ENCODE assay signal across 22 cellular contexts in genomic region chr17:3788200-3788599, GRCh38. TPM values are rescaled to one million over a fixed set of nuclear protein-coding genes. Genes with fewer than 3 reads are reported as not detected.
DNase-seq lines count a peak whose midpoint lies in the region; ATAC-seq, FAIRE-seq and TF ChIP-seq lines count a peak whose summit lies in the region.
"Had no signal": no experiment of that assay in that cellular context is flagged by ENCODE, and none has a peak within 500 bp of the region (broad histone marks: within the 10 kb centered on the region; RNA-seq: fewer than 3 reads in every experiment).

No MANE protein-coding gene starts in this region.

- no peak for TF ChIP-seq RAD21 in HepG2 (CRISPR knock-in tag; IDR thresholded peaks at IDR 0.05)

- intact Hi-C loops in HepG2 (cut with micrococcal nuclease; ENCODE audit: unreplicated experiment) (no loop called here), body of pancreas (cut with DNase I) (no loop called here), breast epithelium (cut with DNase I; ENCODE audit: low total_unique reads) (no loop called here)

- H3K27ac ChIP-seq in HepG2 (ENCODE audit: extremely low read length, insufficient read depth, low read length): peak overlapping the region; percentile 13
- no peak overlapping the region for H3K27ac ChIP-seq in body of pancreas
- no peak overlapping the region for H3K27ac ChIP-seq in breast epithelium
- H3K27ac ChIP-seq: adrenal gland, neural progenitor cell, tibial artery had no signal

- H3K4me1 ChIP-seq in HepG2 (ENCODE audit: insufficient read depth, low read length) (peaks cover 11% of the 10 kb centered on the region), body of pancreas (no peaks in the 10 kb centered on the region), breast epithelium (no peaks in the 10 kb centered on the region)
- H3K4me1 ChIP-seq: adrenal gland, neural progenitor cell, tibial artery had no signal

- POLR2A ChIA-PET in HepG2 (lab: Yijun Ruan, JAX): no interaction called here

- CTCF ChIA-PET in HepG2 (lab: Yijun Ruan, JAX; ENCODE audit: low intra/inter-chr PET ratio, low total read pairs): no interaction called here

- BruUV-seq in HepG2 (replicated peaks; lab: Mats Ljungman, UMichigan): no TSS peak

- DNase-seq in NCI-H82 (lab: John Stamatoyannopoulos, UW) (peak; percentile 38), NCI-H82 treated with DMSO at 0.1 percent for 48 hours (lab: John Stamatoyannopoulos, UW; ENCODE audit: unreplicated experiment) (no peak), GM12865 (ENCODE audit: low read depth) (peak; percentile 66), RCC 7860 (ENCODE audit: low spot score) (peak; percentile 54), HepG2 (ENCODE audit: low spot score) (no peak), body of pancreas (no peak), breast epithelium (ENCODE audit: low spot score in 2 of 2) (no peak)
- DNase-seq: activated B cell treated with CpG ODN at 0.5 μM for 24 hours; cerebellar nuclear complex; endodermal cell; foreskin fibroblast; mesendoderm; NCI-H1092 treated with DMSO at 0.1 percent for 48 hours; NCI-H446; right cardiac atrium; stimulated activated CD4-positive, alpha-beta T cell treated with anti-CD3 and anti-CD28 coated beads, Interleukin-2, amount 100 ng/mL, for 24 hours; SW 1271; tibial artery had no signal

- no peaks in the 10 kb centered on the region for H3K36me3 ChIP-seq in HepG2 (replicated peaks in 1 of 2; ENCODE audit: control insufficient read depth in 1 of 2, insufficient read depth in 2 of 2, low read length in 2 of 2)
- no peaks in the 10 kb centered on the region for H3K36me3 ChIP-seq in body of pancreas (replicated peaks in 1 of 2; ENCODE audit: insufficient read depth in 1 of 2, low read depth in 2 of 2)
- H3K36me3 ChIP-seq in breast epithelium: no peaks in the 10 kb centered on the region
- H3K36me3 ChIP-seq: adrenal gland, neural progenitor cell, tibial artery had no signal

- H3K4me2 ChIP-seq in HepG2 (ENCODE audit: low read depth, low read length): no peak overlapping the region
- H3K4me2 ChIP-seq: neural progenitor cell had no signal

- H3K4me3 ChIP-seq in GM12865 (ENCODE audit: low read depth, low read length): no peak overlapping the region
- no peak overlapping the region for H3K4me3 ChIP-seq in HepG2 (replicated peaks in 1 of 3; ENCODE audit: insufficient read depth in 1 of 3, low read depth in 2 of 3, low read length in 3 of 3)
- no peak overlapping the region for H3K4me3 ChIP-seq in body of pancreas
- no peak overlapping the region for H3K4me3 ChIP-seq in breast epithelium
- H3K4me3 ChIP-seq: adrenal gland, neural progenitor cell, tibial artery had no signal

- in situ Hi-C loops in HepG2 (cut with HindIII; ENCODE audit: extremely low pct_ligation_motif_present, low pct_unique_long_range_greater_than_20kb): no loop called here

- TF ChIP-seq CTCF in GM12865 (IDR thresholded peaks at IDR 0.05; ENCODE audit: insufficient read depth, low read depth, low read length, missing control alignments) (no peak), HepG2 (CRISPR knock-in tag; IDR thresholded peaks at IDR 0.05) (no peak), body of pancreas (IDR thresholded peaks at IDR 0.05) (no peak), breast epithelium (IDR thresholded peaks at IDR 0.05) (no peak)

- TF ChIP-seq EP300 in HepG2 (IDR thresholded peaks at IDR 0.05; ENCODE audit: low read depth in 2 of 2, low read length in 2 of 2) (no peak), HepG2 (CRISPR knock-in tag; IDR thresholded peaks at IDR 0.05; ENCODE audit: borderline replicate concordance) (no peak)

- no peaks in the 10 kb centered on the region for H3K79me2 ChIP-seq in HepG2 (ENCODE audit: insufficient read depth, low read length)

- 62% methylated on average over 2 of the region's 2 CpGs for WGBS in HepG2 (ENCODE audit: low lambda C conversion rate)
- 69 to 80% methylated on average over 2 of the region's 2 CpGs for WGBS in body of pancreas, 2 donors

- H4K20me1 ChIP-seq in HepG2 (ENCODE audit: insufficient read depth, low read length): no peaks in the 10 kb centered on the region

- H2AFZ ChIP-seq in HepG2 (ENCODE audit: low read length): no peak overlapping the region
- H2AFZ ChIP-seq: neural progenitor cell had no signal

- TF ChIP-seq POLR2A in HepG2 (IDR thresholded peaks at IDR 0.05; ENCODE audit: insufficient read depth in 1 of 2, low read depth in 2 of 2, low read length in 2 of 2): no peak
- TF ChIP-seq POLR2A in body of pancreas (IDR thresholded peaks at IDR 0.05): no peak
- no peak for TF ChIP-seq POLR2A in breast epithelium (IDR thresholded peaks at IDR 0.05)

- FAIRE-seq in RCC 7860 (lab: Jason Lieb, UNC) (no peak), HepG2 (lab: Jason Lieb, UNC) (no peak)

- ATAC-seq in HepG2: no peak
- no peak for ATAC-seq in body of pancreas
- ATAC-seq in GM19395 (IDR thresholded peaks at IDR 0.05; ENCODE audit: unreplicated experiment): no peak
- ATAC-seq: Panc1, right cardiac atrium had no signal

- H3K27me3 ChIP-seq in HepG2 (ENCODE audit: control insufficient read depth in 1 of 2, insufficient read depth in 2 of 2, low read length in 2 of 2): no peaks in the 10 kb centered on the region; a peak in 1 of 5 replicates
- H3K27me3 ChIP-seq in body of pancreas: no peaks in the 10 kb centered on the region
- no peaks in the 10 kb centered on the region for H3K27me3 ChIP-seq in breast epithelium
- H3K27me3 ChIP-seq: adrenal gland, neural progenitor cell, tibial artery had no signal

- H3K9ac ChIP-seq in HepG2 (ENCODE audit: insufficient read depth, low read depth, low read length): no peak overlapping the region
- H3K9ac ChIP-seq: neural progenitor cell had no signal

- H3K9me3 ChIP-seq in HepG2 (ENCODE audit: low read length) (no peaks in the 10 kb centered on the region), body of pancreas (no peaks in the 10 kb centered on the region), breast epithelium (no peaks in the 10 kb centered on the region)
- H3K9me3 ChIP-seq: adrenal gland, tibial artery had no signal

RNA-seq across cellular contexts. Expression of gene ITGAE, which starts 12.8 kb away (rescaled TPM):
- total RNA-seq in HepG2 (2016; rRNA removed; fragmentation: Illumina TruSeq; extraction: Trizol): 49.0 and 56.3 TPM in 2 replicates
- total RNA-seq in HepG2 (2016; cell fraction: cytosol; rRNA removed; fragmentation: Illumina TruSeq; extraction: Trizol; ENCODE audit: low read depth): 99.2 and 118 TPM in 2 replicates
- total RNA-seq in HepG2 (2016; cell fraction: insoluble cytoplasmic fraction; rRNA removed; fragmentation: Illumina TruSeq; extraction: Trizol): 54.9 and 56.5 TPM in 2 replicates
- total RNA-seq in HepG2 (2016; cell fraction: membrane; rRNA removed; fragmentation: Illumina TruSeq; extraction: Trizol): 121 and 124 TPM in 2 replicates
- 18.5 and 22.4 TPM in 2 replicates for total RNA-seq in HepG2 (2016; cell fraction: nucleus; rRNA removed; fragmentation: Illumina TruSeq; extraction: Trizol)
- 38.2 and 42.3 TPM in 2 replicates for polyA plus RNA-seq in HepG2 (2011; rRNA removed)
- polyA plus RNA-seq in HepG2 (2011; cell fraction: cytosol; rRNA removed): 28.2 and 31.0 TPM in 2 replicates
- 13.3 and 15.2 TPM in 2 replicates for polyA plus RNA-seq in HepG2 (2011; cell fraction: nucleus; rRNA removed)
- polyA plus RNA-seq in HepG2 (2012): 19.1 and 24.6 TPM in 2 replicates
- 110 and 139 TPM in 2 replicates for polyA plus RNA-seq in HepG2 (2016; cell fraction: cytosol; fragmentation: Illumina TruSeq; extraction: Trizol; ENCODE audit: low read depth)
- 46.7 and 46.9 TPM in 2 replicates for polyA plus RNA-seq in HepG2 (2016; cell fraction: insoluble cytoplasmic fraction; fragmentation: Illumina TruSeq; extraction: Trizol; ENCODE audit: low read depth)
- polyA plus RNA-seq in HepG2 (2016; cell fraction: membrane; fragmentation: Illumina TruSeq; extraction: Trizol; ENCODE audit: low read depth): 90.3 and 104 TPM in 2 replicates
- polyA plus RNA-seq in HepG2 (2016; cell fraction: nucleus; fragmentation: Illumina TruSeq; extraction: Trizol; ENCODE audit: insufficient read depth, low read depth): 36.8 and 38.1 TPM in 2 replicates
- 7.6 and 11.0 TPM in 2 replicates for polyA minus RNA-seq in HepG2 (2011; rRNA and poly(A)+ RNA removed; ENCODE audit: low replicate concordance)
- polyA minus RNA-seq in HepG2 (2011; cell fraction: cytosol; rRNA and poly(A)+ RNA removed): 2.8 and 3.8 TPM in 2 replicates
- polyA minus RNA-seq in HepG2 (2011; cell fraction: nucleus; rRNA and poly(A)+ RNA removed): 11.7 and 12.6 TPM in 2 replicates
- 10 to 100 TPM in 1 of 2 donors, 1 to 10 TPM in 1; 9.1 to 12.9 TPM for total RNA-seq in body of pancreas
- 10 to 100 TPM; 26.5 to 31.2 (median 27.1) TPM for total RNA-seq in breast epithelium

RNA-seq across cellular contexts. Expression of gene NCBP3, which starts 57.8 kb away (rescaled TPM):
- total RNA-seq in HepG2 (2016; rRNA removed; fragmentation: Illumina TruSeq; extraction: Trizol) (20.6 and 24.8 TPM in 2 replicates), body of pancreas (10 to 100 TPM; 23.4 to 34.2 TPM), breast epithelium (10 to 100 TPM; 21.6 to 34.1 (median 25.9) TPM)
- 3.9 and 4.8 TPM in 2 replicates for total RNA-seq in HepG2 (2016; cell fraction: cytosol; rRNA removed; fragmentation: Illumina TruSeq; extraction: Trizol; ENCODE audit: low read depth)
- 21.8 and 23.5 TPM in 2 replicates for total RNA-seq in HepG2 (2016; cell fraction: insoluble cytoplasmic fraction; rRNA removed; fragmentation: Illumina TruSeq; extraction: Trizol)
- total RNA-seq in HepG2 (2016; cell fraction: membrane; rRNA removed; fragmentation: Illumina TruSeq; extraction: Trizol): 7.8 and 9.5 TPM in 2 replicates
- 30.1 and 35.2 TPM in 2 replicates for total RNA-seq in HepG2 (2016; cell fraction: nucleus; rRNA removed; fragmentation: Illumina TruSeq; extraction: Trizol)
- polyA plus RNA-seq in HepG2 (2011; rRNA removed): 16.6 and 19.5 TPM in 2 replicates
- polyA plus RNA-seq in HepG2 (2011; cell fraction: cytosol; rRNA removed): 4.6 and 5.5 TPM in 2 replicates
- 27.4 and 36.6 TPM in 2 replicates for polyA plus RNA-seq in HepG2 (2011; cell fraction: nucleus; rRNA removed)
- polyA plus RNA-seq in HepG2 (2012): 22.5 and 26.0 TPM in 2 replicates
- 1.2 and 1.9 TPM in 2 replicates for polyA plus RNA-seq in HepG2 (2016; cell fraction: cytosol; fragmentation: Illumina TruSeq; extraction: Trizol; ENCODE audit: low read depth)
- 22.8 and 23.0 TPM in 2 replicates for polyA plus RNA-seq in HepG2 (2016; cell fraction: insoluble cytoplasmic fraction; fragmentation: Illumina TruSeq; extraction: Trizol; ENCODE audit: low read depth)
- 4.1 and 4.3 TPM in 2 replicates for polyA plus RNA-seq in HepG2 (2016; cell fraction: membrane; fragmentation: Illumina TruSeq; extraction: Trizol; ENCODE audit: low read depth)
- polyA plus RNA-seq in HepG2 (2016; cell fraction: nucleus; fragmentation: Illumina TruSeq; extraction: Trizol; ENCODE audit: insufficient read depth, low read depth): 77.0 and 80.1 TPM in 2 replicates
- 8.7 and 10.7 TPM in 2 replicates for polyA minus RNA-seq in HepG2 (2011; rRNA and poly(A)+ RNA removed; ENCODE audit: low replicate concordance)
- 3.4 and 5.1 TPM in 2 replicates for polyA minus RNA-seq in HepG2 (2011; cell fraction: cytosol; rRNA and poly(A)+ RNA removed)
- polyA minus RNA-seq in HepG2 (2011; cell fraction: nucleus; rRNA and poly(A)+ RNA removed): 42.4 and 49.2 TPM in 2 replicates

Comparison
In these comparisons a context has a peak if more than half of its experiments do, and no peak if none do; other contexts are left out.
1. DNase-seq: peak in NCI-H82 (single experiment), GM12865 (single experiment) and RCC 7860 (single experiment); none in NCI-H82 treated with DMSO at 0.1 percent for 48 hours (single experiment), HepG2 (single experiment), body of pancreas (0 of 4) and breast epithelium (0 of 2).